ENCODE assay signal across 10 cellular contexts in genomic region chr11:32334822-32335221, GRCh38.
DNase-seq lines count a peak whose midpoint lies in the region; ATAC-seq, FAIRE-seq and TF ChIP-seq lines count a peak whose summit lies in the region.
"Had no signal": no experiment of that assay in that cellular context is flagged by ENCODE, and none has a peak within 500 bp of the region (broad histone marks: within the 10 kb centered on the region; RNA-seq: fewer than 3 reads in every experiment).

No MANE protein-coding gene starts in this region.

- no peak overlapping the region for H3K27ac ChIP-seq in WERI-Rb-1
- no peak overlapping the region for H3K27ac ChIP-seq in keratinocyte (ENCODE audit: control insufficient read depth, insufficient read depth, low read length)

- in situ Hi-C loops in GM13976 (cut with MboI; ENCODE audit: low sequenced_read_pairs, unreplicated experiment), result no loop called here

- H4K20me1 ChIP-seq in keratinocyte (ENCODE audit: control insufficient read depth, extremely low read depth, insufficient read depth, low read length), result no peaks in the 10 kb centered on the region

- H3K36me3 ChIP-seq in WERI-Rb-1, result no peaks in the 10 kb centered on the region
- H3K36me3 ChIP-seq in keratinocyte (ENCODE audit: control insufficient read depth in 2 of 2, extremely low read depth in 1 of 2, insufficient read depth in 2 of 2, low read length in 2 of 2), result no peaks in the 10 kb centered on the region

- DNase-seq in AG09309 (ENCODE audit: low read depth) (no peak), GM13976 (ENCODE audit: low spot score) (peak; percentile 18), WERI-Rb-1 (no peak), keratinocyte (ENCODE audit: low read depth, low spot score) (no peak), kidney glomerular epithelial cell (lab: John Stamatoyannopoulos, UW) (no peak), NCI-H82 treated with DMSO at 0.1 percent for 48 hours (lab: John Stamatoyannopoulos, UW; ENCODE audit: unreplicated experiment) (no peak)
- DNase-seq: activated CD4-positive, CD25-positive, alpha-beta regulatory T cell; NCI-H1092 treated with DMSO at 0.1 percent for 48 hours had no signal

- H3K9me3 ChIP-seq in WERI-Rb-1 (ENCODE audit: severe bottlenecking) (peaks cover 7% of the 10 kb centered on the region), keratinocyte (ENCODE audit: control insufficient read depth, low read depth, low read length) (no peaks in the 10 kb centered on the region)

- dilution Hi-C loops in keratinocyte (cut with MboI; ENCODE audit: extremely low pct_ligation_motif_present, low sequenced_read_pairs), result no loop called here

- peak; percentile 22 for TF ChIP-seq CTCF in AG09309 (IDR thresholded peaks at IDR 0.05; ENCODE audit: control insufficient read depth, insufficient read depth, low read depth, low read length, missing control alignments)
- TF ChIP-seq CTCF in GM13976 (IDR thresholded peaks at IDR 0.05; ENCODE audit: borderline replicate concordance, control extremely low read depth, extremely low read depth, insufficient read depth, missing control alignments), result no peak
- TF ChIP-seq CTCF in WERI-Rb-1 (IDR thresholded peaks at IDR 0.05; ENCODE audit: low read depth, low read length), result peak; percentile 31; the same call in 1 of the 2 replicates
- peak; percentile 24 to 49 (median 48) for TF ChIP-seq CTCF in keratinocyte (optimal IDR thresholded peaks at IDR 0.05 in 1 of 3, IDR thresholded peaks at IDR 0.05 in 1 of 3, conservative IDR thresholded peaks at IDR 0.05 in 1 of 3; ENCODE audit: extremely low read depth in 1 of 3, insufficient read depth in 2 of 3, low read length in 3 of 3)

- no peaks in the 10 kb centered on the region for H3K79me2 ChIP-seq in keratinocyte (ENCODE audit: control insufficient read depth, insufficient read depth, low read length)

- no peak for FAIRE-seq in keratinocyte (lab: Jason Lieb, UNC)

- H3K27me3 ChIP-seq in WERI-Rb-1 (ENCODE audit: insufficient read depth, low read depth, severe bottlenecking) (no peaks in the 10 kb centered on the region), keratinocyte (ENCODE audit: control insufficient read depth, extremely low read depth, insufficient read depth, low read length) (no peaks in the 10 kb centered on the region)

- no peak overlapping the region for H2AFZ ChIP-seq in keratinocyte (ENCODE audit: control insufficient read depth, low read length)

- no peaks in the 10 kb centered on the region for H3K9me1 ChIP-seq in keratinocyte (ENCODE audit: control insufficient read depth, extremely low read depth, insufficient read depth, low read length)

- H3K9ac ChIP-seq in keratinocyte (ENCODE audit: control insufficient read depth, extremely low read depth, insufficient read depth, low read length), result no peak overlapping the region

- no peak overlapping the region for H3K4me2 ChIP-seq in keratinocyte (ENCODE audit: control insufficient read depth, extremely low read depth, insufficient read depth, low read depth, low read length)

- ATAC-seq in esophagus mucosa, result no peak
- no peak for ATAC-seq in HG03196 (IDR thresholded peaks at IDR 0.05; ENCODE audit: unreplicated experiment)

- H3K4me3 ChIP-seq in AG09309 (ENCODE audit: control insufficient read depth, low read depth, low read length) (no peak overlapping the region), WERI-Rb-1 (ENCODE audit: low read depth, low read length) (no peak overlapping the region), keratinocyte (ENCODE audit: control insufficient read depth in 2 of 3, extremely low read depth in 1 of 3, insufficient read depth in 2 of 3, low read depth in 1 of 3, low read length in 3 of 3) (no peak overlapping the region)

- no peaks in the 10 kb centered on the region for H3K4me1 ChIP-seq in keratinocyte (ENCODE audit: control insufficient read depth, extremely low read depth, insufficient read depth, low read length)
